19 cellular contexts compared by ENCODE assay signal in genomic region chr11:78929906-78930220, GRCh38.
DNase-seq lines count a peak whose midpoint lies in the region; ATAC-seq and TF ChIP-seq lines count a peak whose summit lies in the region.
"Had no signal": no experiment of that assay in that cellular context is flagged by ENCODE, and none has a peak within 500 bp of the region (broad histone marks: within the 10 kb centered on the region; RNA-seq: fewer than 3 reads in every experiment).

No MANE protein-coding gene starts in this region.

- H3K9ac ChIP-seq in HUES48 (ENCODE audit: low read depth, low read length) (no peak overlapping the region), iPS-20b (ENCODE audit: low read depth, low read length) (no peak overlapping the region), neural progenitor cell (no peak overlapping the region)
- H3K9ac ChIP-seq: GM23248 had no signal

- ATAC-seq in HG03432 (IDR thresholded peaks at IDR 0.05; ENCODE audit: unreplicated experiment) (no peak), HG03460 (IDR thresholded peaks at IDR 0.05; ENCODE audit: unreplicated experiment) (no peak), HG02763 (IDR thresholded peaks at IDR 0.05; ENCODE audit: unreplicated experiment) (no peak)
- ATAC-seq: CD8-positive, alpha-beta T cell had no signal

- peaks cover 65% of the 10 kb centered on the region for H3K4me1 Mint-ChIP-seq in brain
- peaks cover 68% of the 10 kb centered on the region for H3K4me1 Mint-ChIP-seq in neural progenitor cell

- 0 out of 2 replicates have a peak overlapping the region, but pooled peaks have one; percentile 18 for H3K4me3 ChIP-seq in HUES48 (ENCODE audit: low read depth, low read length)
- peak overlapping the region; percentile 17; the same call in 1 of the 2 replicates for H3K4me3 ChIP-seq in iPS-20b (ENCODE audit: low read length)
- peak overlapping the region; percentile 2 for H3K4me3 ChIP-seq in neural progenitor cell
- H3K4me3 ChIP-seq: GM23248 had no signal

- H3F3A ChIP-seq in neural progenitor cell (ENCODE audit: low read depth), result peaks cover 44% of the 10 kb centered on the region

- H3K27ac ChIP-seq in HUES48 (ENCODE audit: low read depth, low read length) (peak overlapping the region; percentile 53), iPS-20b (ENCODE audit: low read length) (no peak overlapping the region), neural progenitor cell (no peak overlapping the region)
- H3K27ac ChIP-seq: GM23248, HL-60 had no signal

- TF ChIP-seq CTCF in brain (conservative IDR thresholded peaks at IDR 0.05), result no peak
- no peak for TF ChIP-seq CTCF in neural progenitor cell (IDR thresholded peaks at IDR 0.05)

- H3K4me2 ChIP-seq in neural progenitor cell, result peak overlapping the region; percentile 69

- DNase-seq in neural progenitor cell (ENCODE audit: low spot score), result no peak
- DNase-seq in NCI-H1092 (lab: John Stamatoyannopoulos, UW), result no peak
- DNase-seq: CD8-positive, alpha-beta T cell; COR-L47; DMS153; DMS79 treated with DMSO at 0.1 percent for 48 hours; EL; GM23248; HCEC 1CT; IMR-90; KBM-7 had no signal

- H3K36me3 ChIP-seq in HUES48 (ENCODE audit: control insufficient read depth, insufficient read depth, low read length) (no peaks in the 10 kb centered on the region), iPS-20b (ENCODE audit: insufficient read depth, low read depth, low read length) (no peaks in the 10 kb centered on the region; the same call in 1 of the 2 replicates), neural progenitor cell (no peaks in the 10 kb centered on the region)

- H3K27me3 ChIP-seq in HUES48 (ENCODE audit: control insufficient read depth, insufficient read depth, low read length) (peaks cover 57% of the 10 kb centered on the region), iPS-20b (ENCODE audit: insufficient read depth, low read length) (peaks cover 72% of the 10 kb centered on the region), neural progenitor cell (peaks cover 95% of the 10 kb centered on the region)

- H3K36me3 Mint-ChIP-seq in brain, result no peaks in the 10 kb centered on the region
- H3K36me3 Mint-ChIP-seq in neural progenitor cell, result peaks cover 23% of the 10 kb centered on the region
- H3K36me3 Mint-ChIP-seq: CD14-positive monocyte; CD8-positive, alpha-beta T cell had no signal

- H3K9me3 Mint-ChIP-seq in brain, result peaks cover 0 to 4% (median 0%) of the 10 kb centered on the region in 5 experiments
- peaks cover 14% of the 10 kb centered on the region for H3K9me3 Mint-ChIP-seq in neural progenitor cell
- H3K9me3 Mint-ChIP-seq: CD8-positive, alpha-beta T cell had no signal

- peak overlapping the region in 3 of 5 experiments; percentile 69 to 82 (median 78) for H3K27ac Mint-ChIP-seq in brain
- peak overlapping the region; percentile 76 for H3K27ac Mint-ChIP-seq in neural progenitor cell
- H3K27ac Mint-ChIP-seq: CD14-positive monocyte; CD8-positive, alpha-beta T cell had no signal

- no peaks in the 10 kb centered on the region for H3K79me2 ChIP-seq in neural progenitor cell (ENCODE audit: low read depth)

- H3K4me1 ChIP-seq in HUES48 (ENCODE audit: control insufficient read depth, insufficient read depth, low read length), result peaks cover 40% of the 10 kb centered on the region
- peaks cover 27% of the 10 kb centered on the region for H3K4me1 ChIP-seq in iPS-20b (ENCODE audit: insufficient read depth, low read length)
- peaks cover 31% of the 10 kb centered on the region for H3K4me1 ChIP-seq in neural progenitor cell

- H2AFZ ChIP-seq in neural progenitor cell (replicated peaks), result no peak overlapping the region
- H2AFZ ChIP-seq: GM23248 had no signal

- H4K20me1 ChIP-seq in neural progenitor cell (ENCODE audit: low read depth), result peaks cover 43% of the 10 kb centered on the region

- H3K4me3 Mint-ChIP-seq in brain, result peak overlapping the region in 1 of 5 experiments; percentile 14
- H3K4me3 Mint-ChIP-seq in neural progenitor cell, result no peak overlapping the region
- H3K4me3 Mint-ChIP-seq: CD14-positive monocyte; CD8-positive, alpha-beta T cell had no signal

- no peaks in the 10 kb centered on the region for H3K9me3 ChIP-seq in HUES48 (ENCODE audit: control insufficient read depth, insufficient read depth, low read length)
- peaks cover 7% of the 10 kb centered on the region; the same call in 1 of the 2 replicates for H3K9me3 ChIP-seq in iPS-20b (ENCODE audit: insufficient read depth, low read depth, low read length)
- no peaks in the 10 kb centered on the region for H3K9me3 ChIP-seq in neural progenitor cell (ENCODE audit: low read depth)

- peaks cover 4% of the 10 kb centered on the region for H3K27me3 Mint-ChIP-seq in brain
- H3K27me3 Mint-ChIP-seq in neural progenitor cell (ENCODE audit: insufficient read depth, low read depth), result peaks cover 8% of the 10 kb centered on the region
